ENCODE assay signal across 8 cellular contexts in the genomic region with DNA sequence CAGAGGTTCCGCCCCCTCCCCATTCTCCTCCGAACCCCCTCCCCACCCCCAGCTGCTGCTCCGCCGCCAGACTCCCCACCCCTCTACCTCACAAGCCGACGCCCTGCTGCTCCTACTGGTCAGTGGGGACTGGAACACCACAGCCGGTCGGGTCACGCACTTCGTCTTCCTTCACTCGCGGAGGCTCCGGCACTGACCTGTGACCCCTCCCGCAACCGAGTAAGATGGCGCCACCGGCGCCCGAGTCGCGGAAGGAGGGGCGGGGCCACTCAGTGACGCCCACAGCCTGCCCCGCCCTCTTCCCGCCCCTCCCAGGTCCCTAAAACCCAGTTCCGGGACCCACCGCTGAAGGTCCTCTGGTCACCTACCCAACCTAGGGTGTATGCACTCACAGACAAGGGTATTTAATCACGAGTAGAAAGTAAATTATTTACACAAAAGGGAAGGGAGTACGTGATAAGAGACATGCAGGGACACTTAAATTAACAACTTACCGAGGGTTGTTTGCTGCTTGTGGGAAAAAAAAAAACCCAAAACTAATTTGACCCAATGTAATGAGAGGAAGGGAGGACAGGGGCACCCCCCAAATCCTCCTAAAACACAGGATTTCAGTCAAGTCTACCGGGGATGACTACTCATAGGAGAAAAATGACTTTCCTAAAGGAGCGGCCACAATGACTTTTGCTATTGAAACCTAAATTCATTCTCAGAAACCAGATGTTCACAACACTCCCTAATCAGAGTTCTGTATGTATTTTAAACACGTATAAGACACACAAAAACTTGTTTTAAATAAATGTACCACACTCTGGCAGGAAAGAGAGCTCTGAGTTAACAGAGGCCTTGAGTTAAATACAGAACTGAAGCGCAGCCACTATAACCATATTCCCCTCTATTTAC.
DNase-seq lines count a peak whose midpoint lies in the region; ATAC-seq and TF ChIP-seq lines count a peak whose summit lies in the region.

A gene with protein sequence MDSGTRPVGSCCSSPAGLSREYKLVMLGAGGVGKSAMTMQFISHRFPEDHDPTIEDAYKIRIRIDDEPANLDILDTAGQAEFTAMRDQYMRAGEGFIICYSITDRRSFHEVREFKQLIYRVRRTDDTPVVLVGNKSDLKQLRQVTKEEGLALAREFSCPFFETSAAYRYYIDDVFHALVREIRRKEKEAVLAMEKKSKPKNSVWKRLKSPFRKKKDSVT (minus strand): TSS at position 194 of the 900 bp plus-strand sequence. CDS start 588 bp downstream, outside the sequence.

- ATAC-seq in GM18868 (IDR thresholded peaks at IDR 0.05; ENCODE audit: unreplicated experiment) = peak; percentile 85
- ATAC-seq in HG03097 (IDR thresholded peaks at IDR 0.05; ENCODE audit: low FRiP score, unreplicated experiment) = peak; percentile 76

- POLR2A ChIA-PET in AG04449 (lab: Yijun Ruan, JAX) = interaction anchor here (1.4 to 1.5 kb wide), 2 partner anchors 18 to 55 kb away, joined by 3 to 6 read pairs; a partner anchor contains a TSS

- peak within 1 kb of the TSS; percentile 90 for H3K4me3 ChIP-seq in AG04449 (ENCODE audit: low read depth, low read length)

- no peak for DNase-seq in AG04449 (ENCODE audit: low read depth, low spot score)
- peak; percentile 99 for DNase-seq in NCI-H345 (lab: John Stamatoyannopoulos, UW)
- peak; percentile 84 for DNase-seq in activated CD4-positive, CD25-positive, alpha-beta regulatory T cell treated with anti-CD3 and anti-CD28 coated beads, Interleukin-2, amount 50 U/mL, for 72 hours
- DNase-seq in cerebellar cortex (ENCODE audit: low spot score) = peak; percentile 78
- DNase-seq in islet precursor cell = peak; percentile 95
- peak; percentile 76 to 81 (median 80) for DNase-seq in stimulated activated CD4-positive, alpha-beta T cell treated with anti-CD3 and anti-CD28 coated beads, Interleukin-12 subunit alpha, Interleukin-12 subunit beta, amount 100 ng/mL, for 48 hours (ENCODE audit: low read depth in 2 of 3, low spot score in 1 of 3)

- CTCF ChIA-PET in AG04449 (lab: Yijun Ruan, JAX) = interaction anchor here (1.2 to 1.3 kb wide), 2 partner anchors 51 to 78 kb away, joined by 3 read pairs; no protein-coding TSS in a partner anchor

- no peak for TF ChIP-seq CTCF in AG04449 (IDR thresholded peaks at IDR 0.05; ENCODE audit: insufficient read depth, low read length, missing control alignments)
